In genomic region chr16:69285240-69285639, GRCh38 we compare ENCODE assay signal across 1 cellular context.
A peak's percentile ranks its signal among the peaks of the same experiment; 100 is the strongest.
TF ChIP-seq lines count a peak whose summit lies in the region.

No MANE protein-coding gene starts in this region.

TF ChIP-seq in HEK293, 187 proteins besides CTCF, POLR2A, EP300 and RAD21 (continued from another document):
- peak; percentile 78 for TF ChIP-seq ZNF558 (tag by site-specific recombination; IDR thresholded peaks at IDR 0.05)
- TF ChIP-seq ZNF292 (tag by site-specific recombination; IDR thresholded peaks at IDR 0.05; ENCODE audit: borderline replicate concordance, low read depth), result no peak
- TF ChIP-seq ZNF426 (tag by site-specific recombination; IDR thresholded peaks at IDR 0.05), result peak; percentile 70
- TF ChIP-seq ZNF354C (tag by site-specific recombination; IDR thresholded peaks at IDR 0.05; ENCODE audit: borderline replicate concordance, low read depth), result peak; percentile 21; the same call in 1 of the 2 replicates
- 0 out of 2 replicates have a peak, but pooled peaks have one; percentile 27 for TF ChIP-seq OVOL3 (tag by site-specific recombination; IDR thresholded peaks at IDR 0.05)
- TF ChIP-seq ZNF629 (tag by site-specific recombination; IDR thresholded peaks at IDR 0.05), result 0 out of 2 replicates have a peak, but pooled peaks have one; percentile 32
- no peak for TF ChIP-seq ZNF248 (tag by site-specific recombination; IDR thresholded peaks at IDR 0.05)
- TF ChIP-seq ZNF223 (tag by site-specific recombination; IDR thresholded peaks at IDR 0.05), result no peak
- no peak for TF ChIP-seq ZNF768 (tag by site-specific recombination; IDR thresholded peaks at IDR 0.05)
- TF ChIP-seq ZNF530 (tag by site-specific recombination; IDR thresholded peaks at IDR 0.05; ENCODE audit: low read depth), result 0 out of 2 replicates have a peak, but pooled peaks have one; percentile 65
- no peak for TF ChIP-seq HOXC10 (CRISPR knock-in tag; IDR thresholded peaks at IDR 0.05)
- TF ChIP-seq GLIS1 (tag by site-specific recombination; IDR thresholded peaks at IDR 0.05), result no peak
- peak; percentile 68 for TF ChIP-seq ZBTB11 (tag by site-specific recombination; conservative IDR thresholded peaks at IDR 0.05; ENCODE audit: low read depth)
- no peak for TF ChIP-seq SCRT2 (tag by site-specific recombination; IDR thresholded peaks at IDR 0.05)
- no peak for TF ChIP-seq REPIN1 (tag by site-specific recombination; IDR thresholded peaks at IDR 0.05; ENCODE audit: low read depth)
- TF ChIP-seq TRIM28 (IDR thresholded peaks at IDR 0.05; ENCODE audit: borderline replicate concordance, low read length), result no peak
- peak; percentile 74; the same call in 1 of the 2 replicates for TF ChIP-seq ZXDB (tag by site-specific recombination; IDR thresholded peaks at IDR 0.05)
- no peak for TF ChIP-seq MEIS1 (CRISPR knock-in tag; IDR thresholded peaks at IDR 0.05; ENCODE audit: borderline replicate concordance)
- TF ChIP-seq, protein P1, sequence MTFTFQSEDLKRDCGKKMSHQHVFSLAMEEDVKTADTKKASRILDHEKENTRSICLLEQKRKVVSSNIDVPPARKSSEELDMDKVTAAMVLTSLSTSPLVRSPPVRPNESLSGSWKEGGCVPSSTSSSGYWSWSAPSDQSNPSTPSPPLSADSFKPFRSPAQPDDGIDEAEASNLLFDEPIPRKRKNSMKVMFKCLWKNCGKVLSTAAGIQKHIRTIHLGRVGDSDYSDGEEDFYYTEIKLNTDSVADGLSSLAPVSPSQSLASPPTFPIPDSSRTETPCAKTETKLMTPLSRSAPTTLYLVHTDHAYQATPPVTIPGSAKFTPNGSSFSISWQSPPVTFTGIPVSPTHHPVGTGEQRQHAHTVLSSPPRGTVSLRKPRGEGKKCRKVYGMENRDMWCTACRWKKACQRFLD (tag by site-specific recombination; IDR thresholded peaks at IDR 0.05), result no peak
- no peak for TF ChIP-seq PRDM1 (tag by site-specific recombination; IDR thresholded peaks at IDR 0.05)
- TF ChIP-seq ZBTB21 (tag by site-specific recombination; IDR thresholded peaks at IDR 0.05), result peak; percentile 50; the same call in 1 of the 2 replicates
- TF ChIP-seq GLI2 (tag by site-specific recombination; IDR thresholded peaks at IDR 0.05; ENCODE audit: borderline replicate concordance, low read depth), result peak; percentile 33; the same call in 1 of the 2 replicates
- peak; percentile 77 for TF ChIP-seq ZNF623 (tag by site-specific recombination; IDR thresholded peaks at IDR 0.05)
- TF ChIP-seq ZNF792 (tag by site-specific recombination; IDR thresholded peaks at IDR 0.05), result no peak
- TF ChIP-seq ZNF155 (tag by site-specific recombination; IDR thresholded peaks at IDR 0.05), result no peak
- no peak for TF ChIP-seq ZNF362 (tag by site-specific recombination; IDR thresholded peaks at IDR 0.05)
- no peak for TF ChIP-seq TSHZ1 (tag by site-specific recombination; IDR thresholded peaks at IDR 0.05; ENCODE audit: borderline replicate concordance)
- TF ChIP-seq, protein P2, sequence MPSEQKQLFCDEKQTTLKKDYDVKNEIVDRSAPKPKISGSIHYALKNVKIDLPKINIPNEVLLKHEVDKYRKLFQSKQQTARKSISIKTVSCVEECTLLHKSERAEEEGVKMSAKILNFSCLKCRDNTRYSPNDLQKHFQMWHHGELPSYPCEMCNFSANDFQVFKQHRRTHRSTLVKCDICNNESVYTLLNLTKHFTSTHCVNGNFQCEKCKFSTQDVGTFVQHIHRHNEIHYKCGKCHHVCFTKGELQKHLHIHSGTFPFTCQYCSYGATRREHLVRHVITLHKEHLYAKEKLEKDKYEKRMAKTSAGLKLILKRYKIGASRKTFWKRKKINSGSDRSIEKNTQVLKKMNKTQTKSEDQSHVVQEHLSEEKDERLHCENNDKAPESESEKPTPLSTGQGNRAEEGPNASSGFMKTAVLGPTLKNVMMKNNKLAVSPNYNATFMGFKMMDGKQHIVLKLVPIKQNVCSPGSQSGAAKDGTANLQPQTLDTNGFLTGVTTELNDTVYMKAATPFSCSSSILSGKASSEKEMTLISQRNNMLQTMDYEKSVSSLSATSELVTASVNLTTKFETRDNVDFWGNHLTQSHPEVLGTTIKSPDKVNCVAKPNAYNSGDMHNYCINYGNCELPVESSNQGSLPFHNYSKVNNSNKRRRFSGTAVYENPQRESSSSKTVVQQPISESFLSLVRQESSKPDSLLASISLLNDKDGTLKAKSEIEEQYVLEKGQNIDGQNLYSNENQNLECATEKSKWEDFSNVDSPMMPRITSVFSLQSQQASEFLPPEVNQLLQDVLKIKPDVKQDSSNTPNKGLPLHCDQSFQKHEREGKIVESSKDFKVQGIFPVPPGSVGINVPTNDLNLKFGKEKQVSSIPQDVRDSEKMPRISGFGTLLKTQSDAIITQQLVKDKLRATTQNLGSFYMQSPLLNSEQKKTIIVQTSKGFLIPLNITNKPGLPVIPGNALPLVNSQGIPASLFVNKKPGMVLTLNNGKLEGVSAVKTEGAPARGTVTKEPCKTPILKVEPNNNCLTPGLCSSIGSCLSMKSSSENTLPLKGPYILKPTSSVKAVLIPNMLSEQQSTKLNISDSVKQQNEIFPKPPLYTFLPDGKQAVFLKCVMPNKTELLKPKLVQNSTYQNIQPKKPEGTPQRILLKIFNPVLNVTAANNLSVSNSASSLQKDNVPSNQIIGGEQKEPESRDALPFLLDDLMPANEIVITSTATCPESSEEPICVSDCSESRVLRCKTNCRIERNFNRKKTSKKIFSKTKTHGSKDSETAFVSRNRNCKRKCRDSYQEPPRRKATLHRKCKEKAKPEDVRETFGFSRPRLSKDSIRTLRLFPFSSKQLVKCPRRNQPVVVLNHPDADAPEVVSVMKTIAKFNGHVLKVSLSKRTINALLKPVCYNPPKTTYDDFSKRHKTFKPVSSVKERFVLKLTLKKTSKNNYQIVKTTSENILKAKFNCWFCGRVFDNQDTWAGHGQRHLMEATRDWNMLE (tag by site-specific recombination; conservative IDR thresholded peaks at IDR 0.05; ENCODE audit: low read depth), result peak; percentile 82
- TF ChIP-seq GLIS2 (tag by site-specific recombination; IDR thresholded peaks at IDR 0.05), result no peak
- TF ChIP-seq ZNF280D (tag by site-specific recombination; IDR thresholded peaks at IDR 0.05), result no peak
- TF ChIP-seq SCRT1 (tag by site-specific recombination; IDR thresholded peaks at IDR 0.05; ENCODE audit: borderline replicate concordance), result no peak
- TF ChIP-seq ZNF529 (tag by site-specific recombination; IDR thresholded peaks at IDR 0.05; ENCODE audit: insufficient replicate concordance), result no peak
- TF ChIP-seq GFI1B (tag by site-specific recombination; IDR thresholded peaks at IDR 0.05), result peak; percentile 41; the same call in 1 of the 2 replicates
- TF ChIP-seq BCL11A (tag by site-specific recombination; IDR thresholded peaks at IDR 0.05; ENCODE audit: low read depth), result no peak
- TF ChIP-seq ZNF138 (tag by site-specific recombination; IDR thresholded peaks at IDR 0.05; ENCODE audit: borderline replicate concordance), result no peak
- no peak for TF ChIP-seq SP7 (tag by site-specific recombination; IDR thresholded peaks at IDR 0.05)
- no peak for TF ChIP-seq ZNF747 (tag by site-specific recombination; IDR thresholded peaks at IDR 0.05)
- TF ChIP-seq KLF10 (tag by site-specific recombination; IDR thresholded peaks at IDR 0.05), result no peak
- TF ChIP-seq, protein P3, sequence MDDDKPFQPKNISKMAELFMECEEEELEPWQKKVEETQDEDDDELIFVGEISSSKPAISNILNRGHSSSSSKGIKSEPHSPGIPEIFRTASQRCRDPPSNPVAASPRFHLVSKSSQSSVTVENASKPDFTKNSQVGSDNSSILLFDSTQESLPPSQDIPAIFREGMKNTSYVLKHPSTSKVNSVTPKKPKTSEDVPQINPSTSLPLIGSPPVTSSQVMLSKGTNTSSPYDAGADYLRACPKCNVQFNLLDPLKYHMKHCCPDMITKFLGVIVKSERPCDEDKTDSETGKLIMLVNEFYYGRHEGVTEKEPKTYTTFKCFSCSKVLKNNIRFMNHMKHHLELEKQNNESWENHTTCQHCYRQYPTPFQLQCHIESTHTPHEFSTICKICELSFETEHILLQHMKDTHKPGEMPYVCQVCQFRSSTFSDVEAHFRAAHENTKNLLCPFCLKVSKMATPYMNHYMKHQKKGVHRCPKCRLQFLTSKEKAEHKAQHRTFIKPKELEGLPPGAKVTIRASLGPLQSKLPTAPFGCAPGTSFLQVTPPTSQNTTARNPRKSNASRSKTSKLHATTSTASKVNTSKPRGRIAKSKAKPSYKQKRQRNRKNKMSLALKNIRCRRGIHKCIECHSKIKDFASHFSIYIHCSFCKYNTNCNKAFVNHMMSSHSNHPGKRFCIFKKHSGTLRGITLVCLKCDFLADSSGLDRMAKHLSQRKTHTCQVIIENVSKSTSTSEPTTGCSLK (tag by site-specific recombination; IDR thresholded peaks at IDR 0.05), result no peak
- no peak for TF ChIP-seq ZNF501 (tag by site-specific recombination; IDR thresholded peaks at IDR 0.05)
- no peak for TF ChIP-seq RBAK (tag by site-specific recombination; IDR thresholded peaks at IDR 0.05)
- TF ChIP-seq ZNF324 (tag by site-specific recombination; IDR thresholded peaks at IDR 0.05), result no peak
- TF ChIP-seq KLF7 (tag by site-specific recombination; IDR thresholded peaks at IDR 0.05; ENCODE audit: borderline replicate concordance), result no peak
- no peak for TF ChIP-seq YY1 (tag by site-specific recombination; IDR thresholded peaks at IDR 0.05)
- TF ChIP-seq ZNF560 (tag by site-specific recombination; IDR thresholded peaks at IDR 0.05; ENCODE audit: borderline replicate concordance), result 0 out of 2 replicates have a peak, but pooled peaks have one; percentile 44
- TF ChIP-seq ZNF2 (tag by site-specific recombination; IDR thresholded peaks at IDR 0.05), result no peak
TF ChIP-seq in HEK293: peak in this region for 27.
